Comparison of ENCODE assay signal across 19 cellular contexts in the genomic region with DNA sequence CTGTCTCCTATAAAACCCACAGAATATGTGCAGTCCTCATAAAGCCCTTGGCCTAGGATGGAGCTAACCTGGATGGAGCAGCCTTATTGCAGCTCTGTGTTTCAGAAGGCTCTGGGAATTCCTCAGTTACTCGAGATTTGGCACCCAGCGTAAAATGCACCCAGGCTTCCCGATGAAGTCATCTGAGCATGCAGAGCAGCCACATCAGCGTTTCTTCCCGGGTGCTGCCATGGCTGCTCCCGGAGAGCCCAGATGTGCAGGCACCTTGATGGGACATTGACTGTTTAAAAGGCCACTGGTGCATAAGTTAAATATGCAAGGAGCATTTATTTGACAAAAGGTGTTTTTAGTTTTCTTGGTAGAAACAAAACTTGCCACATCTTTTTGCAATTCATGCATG.
"Had no signal": no experiment of that assay in that cellular context is flagged by ENCODE, and none has a peak within 500 bp of the region (broad histone marks: within the 10 kb centered on the region; RNA-seq: fewer than 3 reads in every experiment).

No MANE protein-coding gene starts in this region.

- DNase-seq: activated CD4-positive, alpha-beta T cell treated with anti-CD3 and anti-CD28 coated beads for 36 hours; activated CD4-positive, CD25-positive, alpha-beta regulatory T cell; activated CD8-positive, alpha-beta T cell treated with anti-CD3 and anti-CD28 coated beads, Interleukin-2, amount 10 ng/mL, durations not matched to agents 7 days and 5 days; activated effector memory CD4-positive, alpha-beta T cell treated with Interleukin-2 at 50 U/mL for 16 hours; activated naive CD4-positive, alpha-beta T cell treated with Interleukin-2 at 50 U/mL for 16 hours; activated T-cell treated with anti-CD3 and anti-CD28 coated beads for 4 hours; activated T-cell treated with anti-CD3 and anti-CD28 coated beads, Interleukin-2, amount 50 U/mL, for 72 hours; aorta; body of pancreas; endodermal cell; gastrocnemius medialis; glutamatergic neuron; naive thymus-derived CD4-positive, alpha-beta T cell; right lobe of liver; stimulated activated CD4-positive, alpha-beta T cell treated with anti-CD3 and anti-CD28 coated beads, Interleukin-2, amount 100 ng/mL, for 48 hours; stimulated activated naive CD8-positive, alpha-beta T cell treated with anti-CD3 and anti-CD28 coated beads, Interleukin-15, Interleukin-2, amounts not matched to agents 100 U/mL and 50 U/mL, for 24 hours; T-cell had no signal

- H3K9me3 ChIP-seq: body of pancreas, esophagus muscularis mucosa, gastrocnemius medialis, right lobe of liver had no signal

- H3K27ac ChIP-seq: body of pancreas, esophagus muscularis mucosa, right lobe of liver had no signal

- H3K4me3 ChIP-seq: body of pancreas, esophagus muscularis mucosa, gastrocnemius medialis, right lobe of liver had no signal

- H3K27me3 ChIP-seq: body of pancreas, esophagus muscularis mucosa, gastrocnemius medialis, right lobe of liver had no signal

- H3K36me3 ChIP-seq: gastrocnemius medialis had no signal

- FAIRE-seq: islet of Langerhans had no signal

- ATAC-seq: activated CD4-positive, alpha-beta T cell treated with anti-CD3 and anti-CD28 coated beads for 36 hours; activated CD8-positive, alpha-beta T cell treated with anti-CD3 and anti-CD28 coated beads, Interleukin-2, amount 10 ng/mL, durations not matched to agents 7 days and 5 days; activated T-cell treated with anti-CD3 and anti-CD28 coated beads, Interleukin-2, amount 50 U/mL, for 72 hours; body of pancreas; gastrocnemius medialis; naive thymus-derived CD4-positive, alpha-beta T cell; right lobe of liver; stimulated activated naive CD8-positive, alpha-beta T cell treated with anti-CD3 and anti-CD28 coated beads, Interleukin-15, Interleukin-2, amounts not matched to agents 100 U/mL and 50 U/mL, for 24 hours; T-cell had no signal
